ENCODE assay signal across 24 cellular contexts in genomic region chr18:52499018-52499417, GRCh38.
DNase-seq lines count a peak whose midpoint lies in the region; ATAC-seq, FAIRE-seq and TF ChIP-seq lines count a peak whose summit lies in the region.
"Had no signal": no experiment of that assay in that cellular context is flagged by ENCODE, and none has a peak within 500 bp of the region (broad histone marks: within the 10 kb centered on the region; RNA-seq: fewer than 3 reads in every experiment).

No MANE protein-coding gene starts in this region.

- H3K4me3 ChIP-seq in kidney epithelial cell (ENCODE audit: low read depth, low read length) (no peak overlapping the region), small intestine (ENCODE audit: low read depth in 1 of 2, low read length in 2 of 2) (no peak overlapping the region)
- H3K4me3 ChIP-seq: colonic mucosa, prostate gland, tibial artery had no signal

- no peaks in the 10 kb centered on the region for H3K9me3 ChIP-seq in small intestine (ENCODE audit: control insufficient read depth, low read depth)
- H3K9me3 ChIP-seq: colonic mucosa, prostate gland, tibial artery had no signal

- 26 to 62% (median 36%) methylated on average over 6 of the region's 6 CpGs for WGBS in small intestine, 3 donors

- H3K4me1 ChIP-seq in small intestine (ENCODE audit: control insufficient read depth in 2 of 2, insufficient read depth in 1 of 2, low read depth in 1 of 2, low read length in 1 of 2) = no peaks in the 10 kb centered on the region
- H3K4me1 ChIP-seq: colonic mucosa, prostate gland, tibial artery had no signal

- peak overlapping the region; percentile 86 for H3K27ac Mint-ChIP-seq in Calu3 (ENCODE audit: unreplicated experiment)
- H3K27ac Mint-ChIP-seq: activated B cell treated with CpG ODN at 0.5 μM for 24 hours, CD14-positive monocyte, HFFc6, immature natural killer cell had no signal

- H3K36me3 ChIP-seq in kidney epithelial cell (ENCODE audit: control insufficient read depth, insufficient read depth, low read length) (no peaks in the 10 kb centered on the region), small intestine (ENCODE audit: control insufficient read depth in 2 of 2, insufficient read depth in 2 of 2, low read length in 2 of 2) (no peaks in the 10 kb centered on the region)
- H3K36me3 ChIP-seq: colonic mucosa, prostate gland, tibial artery had no signal

- intact Hi-C loops in Calu3 (cut with micrococcal nuclease; ENCODE audit: unreplicated experiment) = no loop called here

- peak; percentile 9 for DNase-seq in Calu3
- peak; percentile 20 for DNase-seq in NCI-H524 treated with DMSO at 0.1 percent for 48 hours (lab: John Stamatoyannopoulos, UW)
- peak; percentile 55 for DNase-seq in kidney epithelial cell (ENCODE audit: low read depth)
- DNase-seq in small intestine = peak; percentile 76
- DNase-seq: activated B cell treated with CpG ODN at 0.5 μM for 24 hours; activated naive CD4-positive, alpha-beta T cell treated with Interleukin-2 at 50 U/mL for 16 hours; colonic mucosa; effector CD4-positive, alpha-beta T cell; HFFc6; immature natural killer cell; Karpas-422; left ventricle myocardium superior; naive B cell; stimulated activated CD4-positive, alpha-beta T cell treated with anti-CD3 and anti-CD28 coated beads, Interleukin-4, amount 100 ng/mL, for 24 hours; tibial artery had no signal

- no peak overlapping the region for H3K27ac ChIP-seq in small intestine (ENCODE audit: low read depth in 1 of 2, low read length in 1 of 2)
- H3K27ac ChIP-seq: colonic mucosa, HL-60, prostate gland, RWPE1, tibial artery had no signal

- no peaks in the 10 kb centered on the region for H3K27me3 Mint-ChIP-seq in Calu3 (ENCODE audit: unreplicated experiment)
- H3K27me3 Mint-ChIP-seq: activated B cell treated with CpG ODN at 0.5 μM for 24 hours, naive B cell had no signal

- peaks cover 19% of the 10 kb centered on the region for H3K4me1 Mint-ChIP-seq in Calu3 (ENCODE audit: low read depth, unreplicated experiment)
- H3K4me1 Mint-ChIP-seq: activated B cell treated with CpG ODN at 0.5 μM for 24 hours, CD14-positive monocyte, immature natural killer cell, naive B cell had no signal

- no TSS peak for BruUV-seq in Calu3 (replicated peaks; lab: Mats Ljungman, UMichigan)

- H3K27me3 ChIP-seq in kidney epithelial cell (ENCODE audit: control insufficient read depth, insufficient read depth, low read length) (no peaks in the 10 kb centered on the region), small intestine (ENCODE audit: control insufficient read depth in 2 of 2, insufficient read depth in 2 of 2, low read length in 2 of 2) (no peaks in the 10 kb centered on the region)
- H3K27me3 ChIP-seq: colonic mucosa, tibial artery had no signal

- H3K9me3 Mint-ChIP-seq in Calu3 (ENCODE audit: low read depth, unreplicated experiment) = peaks cover 5% of the 10 kb centered on the region

- TF ChIP-seq CTCF in Calu3 (IDR thresholded peaks at IDR 0.05; ENCODE audit: unreplicated experiment) (no peak), kidney epithelial cell (IDR thresholded peaks at IDR 0.05; ENCODE audit: insufficient read depth, low read length, poor library complexity, severe bottlenecking) (no peak)

- no peak for FAIRE-seq in small intestine (lab: Jason Lieb, UNC)
- FAIRE-seq: GM12891, H1 had no signal

- no peaks in the 10 kb centered on the region for H3K36me3 Mint-ChIP-seq in Calu3 (ENCODE audit: insufficient read depth, unreplicated experiment)
- H3K36me3 Mint-ChIP-seq: CD14-positive monocyte, immature natural killer cell had no signal

- peak overlapping the region; percentile 45 for H3K4me3 Mint-ChIP-seq in Calu3 (ENCODE audit: low read depth, unreplicated experiment)
- H3K4me3 Mint-ChIP-seq: activated B cell treated with CpG ODN at 0.5 μM for 24 hours, CD14-positive monocyte, HFFc6, immature natural killer cell, naive B cell had no signal

- ATAC-seq in HG03039 (IDR thresholded peaks at IDR 0.05; ENCODE audit: unreplicated experiment) (no peak), HG03439 (IDR thresholded peaks at IDR 0.05; ENCODE audit: unreplicated experiment) (no peak), HG02852 (IDR thresholded peaks at IDR 0.05; ENCODE audit: unreplicated experiment) (no peak)
- ATAC-seq: left ventricle myocardium superior had no signal

- CTCF ChIA-PET in Calu3 (lab: Charles Lee) = interaction anchor here (0.9 kb wide), 1 partner anchor 12 kb away, joined by 3 read pairs; no protein-coding TSS in a partner anchor

Comparison
In these comparisons a context has a peak if more than half of its experiments do, and no peak if none do; other contexts are left out.
1. DNase-seq: peak in every context shown above with its lines; median percentile 76 in small intestine; 55 in kidney epithelial cell; 20 in NCI-H524 treated with DMSO at 0.1 percent for 48 hours; 9 in Calu3.